Comparison of ENCODE assay signal across 8 cellular contexts in genomic region chr17:75394332-75394918, GRCh38. TPM values are rescaled to one million over a fixed set of nuclear protein-coding genes. Genes with fewer than 3 reads are reported as not detected.
DNase-seq lines count a peak whose midpoint lies in the region; ATAC-seq and TF ChIP-seq lines count a peak whose summit lies in the region.

No MANE protein-coding gene starts in this region.

- 7% methylated on average over 9 of the region's 9 CpGs for WGBS in SK-N-SH (ENCODE audit: low lambda C conversion rate)

- CTCF ChIA-PET in SK-N-SH (lab: Yijun Ruan, JAX) = interaction anchor here (0.8 to 6.7 kb wide), 15 partner anchors 10 to 194 kb away, joined by 3 to 54 read pairs (median 6); partner anchors contain the start of genes GGA3, GRB2, MIF4GD and MRPS7

- no peak for TF ChIP-seq CTCF in GM23338 (conservative IDR thresholded peaks at IDR 0.05; ENCODE audit: low read depth in 2 of 2)
- no peak for TF ChIP-seq CTCF in SK-N-SH (IDR thresholded peaks at IDR 0.05)
- TF ChIP-seq CTCF in fibroblast of villous mesenchyme (IDR thresholded peaks at IDR 0.05; ENCODE audit: insufficient read depth, low read depth, low read length) = no peak

- H3K9ac ChIP-seq in SK-N-SH = peak overlapping the region; percentile 75
- peak overlapping the region; percentile 75 to 95 (median 90) for H3K9ac ChIP-seq in skeletal muscle tissue (ENCODE audit: low read depth in 1 of 3, low read length in 3 of 3)

- peak overlapping the region; percentile 95 for H3K27ac Mint-ChIP-seq in GM23338

- H3F3A ChIP-seq in GM23338 (replicated peaks; ENCODE audit: low read depth) (peaks cover 9% of the 10 kb centered on the region), SK-N-SH (replicated peaks; ENCODE audit: insufficient read depth) (peaks cover 35% of the 10 kb centered on the region)

- H2AFZ ChIP-seq in ACC112 (ENCODE audit: low read length, unreplicated experiment) = peak overlapping the region; percentile 48
- H2AFZ ChIP-seq in GM23338 = no peak overlapping the region
- H2AFZ ChIP-seq in SK-N-SH (ENCODE audit: low read depth) = peak overlapping the region; percentile 71

- H3K79me2 ChIP-seq in ACC112 (ENCODE audit: control insufficient read depth, insufficient read depth, low read length, unreplicated experiment) (peaks cover 90% of the 10 kb centered on the region), GM23338 (replicated peaks; ENCODE audit: insufficient read depth) (peaks cover 94% of the 10 kb centered on the region), SK-N-SH (ENCODE audit: insufficient read depth) (peaks cover 97% of the 10 kb centered on the region)

- peaks cover 35% of the 10 kb centered on the region for H3K4me1 Mint-ChIP-seq in GM23338

- no peaks in the 10 kb centered on the region for H3K9me3 Mint-ChIP-seq in GM23338

- ATAC-seq in GM23338 (peak; percentile 21), GM21360 (IDR thresholded peaks at IDR 0.05; ENCODE audit: unreplicated experiment) (no peak), GM21786 (IDR thresholded peaks at IDR 0.05; ENCODE audit: unreplicated experiment) (no peak)

- H3K4me3 Mint-ChIP-seq in GM23338 = peak overlapping the region; percentile 97

- H3K36me3 Mint-ChIP-seq in GM23338 (ENCODE audit: low read depth) = peaks cover 14% of the 10 kb centered on the region; the same call in 2 of the 3 replicates

- peaks cover 38% of the 10 kb centered on the region for H3K4me1 ChIP-seq in ACC112 (ENCODE audit: control insufficient read depth, insufficient read depth, low read length, unreplicated experiment)
- peaks cover 23% of the 10 kb centered on the region for H3K4me1 ChIP-seq in GM23338 (ENCODE audit: insufficient read depth)
- H3K4me1 ChIP-seq in SK-N-SH (ENCODE audit: control insufficient read depth in 1 of 2, insufficient read depth in 2 of 2, low read depth in 1 of 2, low read length in 1 of 2) = peaks cover 12 to 21% of the 10 kb centered on the region in 2 experiments
- peaks cover 28 to 45% (median 30%) of the 10 kb centered on the region in 3 donors for H3K4me1 ChIP-seq in skeletal muscle tissue (ENCODE audit: control insufficient read depth in 3 of 3, insufficient read depth in 3 of 3, low read length in 3 of 3)

- TF ChIP-seq RAD21 in SK-N-SH (IDR thresholded peaks at IDR 0.05; ENCODE audit: low read length) = no peak

- H3K27ac ChIP-seq in ACC112 (ENCODE audit: low read depth, low read length) = peak overlapping the region; percentile 18; the same call in 1 of the 2 replicates
- H3K27ac ChIP-seq in GM23338 (ENCODE audit: low read depth) = peak overlapping the region; percentile 98
- H3K27ac ChIP-seq in SK-N-SH (ENCODE audit: low read depth in 2 of 2, low read length in 1 of 2) = peak overlapping the region; percentile 71 to 94
- H3K27ac ChIP-seq in skeletal muscle tissue (ENCODE audit: low read depth, low read length) = peak overlapping the region; percentile 60

- H3K4me2 ChIP-seq in GM23338 (peak overlapping the region; percentile 97), SK-N-SH (peak overlapping the region; percentile 96)

- H3K27me3 ChIP-seq in ACC112 (ENCODE audit: insufficient read depth, low read length) (no peaks in the 10 kb centered on the region), GM23338 (ENCODE audit: insufficient read depth) (no peaks in the 10 kb centered on the region), SK-N-SH (ENCODE audit: insufficient read depth) (no peaks in the 10 kb centered on the region), skeletal muscle tissue (ENCODE audit: control insufficient read depth in 3 of 3, insufficient read depth in 3 of 3, low read length in 3 of 3) (no peaks in the 10 kb centered on the region)

- H4K20me1 ChIP-seq in GM23338 (replicated peaks; ENCODE audit: insufficient read depth) (peaks cover 19% of the 10 kb centered on the region; the same call in 1 of the 2 replicates), SK-N-SH (ENCODE audit: insufficient read depth) (peaks cover 28% of the 10 kb centered on the region)

- peaks cover 3% of the 10 kb centered on the region for H3K27me3 Mint-ChIP-seq in GM23338 (ENCODE audit: insufficient read depth, low read depth, poor library complexity)

- H3K36me3 ChIP-seq in ACC112 (ENCODE audit: insufficient read depth, low read length) (peaks cover 6% of the 10 kb centered on the region; the same call in 1 of the 2 replicates), GM23338 (ENCODE audit: insufficient read depth) (no peaks in the 10 kb centered on the region), SK-N-SH (replicated peaks in 1 of 2; ENCODE audit: control insufficient read depth in 1 of 2, insufficient read depth in 2 of 2, low read length in 1 of 2) (peaks cover 6 to 11% of the 10 kb centered on the region in 2 experiments), skeletal muscle tissue (ENCODE audit: control insufficient read depth in 3 of 3, insufficient read depth in 3 of 3, low read length in 3 of 3) (no peaks in the 10 kb centered on the region)

- H3K9me3 ChIP-seq in SK-N-SH (no peaks in the 10 kb centered on the region), skeletal muscle tissue (ENCODE audit: control insufficient read depth in 3 of 3, low read length in 3 of 3) (no peaks in the 10 kb centered on the region)

- TF ChIP-seq EP300 in SK-N-SH (IDR thresholded peaks at IDR 0.05; ENCODE audit: borderline replicate concordance in 1 of 2, low read depth in 1 of 2, low read length in 1 of 2) = no peak

- H3K4me3 ChIP-seq in ACC112 (ENCODE audit: low read depth, low read length) = peak overlapping the region; percentile 90
- H3K4me3 ChIP-seq in GM23338 = peak overlapping the region; percentile 99
- H3K4me3 ChIP-seq in SK-N-SH (ENCODE audit: low read depth in 2 of 2, low read length in 1 of 2) = peak overlapping the region; percentile 80 to 99
- peak overlapping the region; percentile 85 for H3K4me3 ChIP-seq in fibroblast of villous mesenchyme (ENCODE audit: low read depth, low read length)
- peak overlapping the region; percentile 88 to 98 (median 94) for H3K4me3 ChIP-seq in skeletal muscle tissue (ENCODE audit: low read length in 3 of 3)

- POLR2A ChIA-PET in SK-N-SH (lab: Yijun Ruan, JAX) = interaction anchor here (0.7 to 2.8 kb wide), 15 partner anchors 11 to 422 kb away, joined by 3 to 20 read pairs (median 5); partner anchors contain the start of genes GGA3, GRB2, MIF4GD and MRPS7

- H3K9me2 ChIP-seq in GM23338 (ENCODE audit: insufficient read depth) (no peaks in the 10 kb centered on the region), SK-N-SH (no peaks in the 10 kb centered on the region)

- DNase-seq in GM23338 (ENCODE audit: low spot score) (no peak), SK-N-SH (peak; percentile 46), fibroblast of villous mesenchyme (ENCODE audit: low read depth) (no peak), midbrain (lab: John Stamatoyannopoulos, UW) (no peak)

TF ChIP-seq in GM23338, 12 proteins besides CTCF, POLR2A, EP300 and RAD21 (continues in another document):
- TF ChIP-seq POLR2AphosphoS5 (IDR thresholded peaks at IDR 0.05; ENCODE audit: low read depth) (no peak), CREB1 (CRISPR knock-in tag; IDR thresholded peaks at IDR 0.05; ENCODE audit: low read depth) (no peak), EZH2 (IDR thresholded peaks at IDR 0.05; ENCODE audit: low read depth, unreplicated experiment) (no peak), ZNF114 (CRISPR knock-in tag; IDR thresholded peaks at IDR 0.05) (no peak)

TF ChIP-seq in SK-N-SH, 30 proteins besides CTCF, POLR2A, EP300 and RAD21:
- no peak for TF ChIP-seq PBX3 (IDR thresholded peaks at IDR 0.05)
- TF ChIP-seq, protein P1, sequence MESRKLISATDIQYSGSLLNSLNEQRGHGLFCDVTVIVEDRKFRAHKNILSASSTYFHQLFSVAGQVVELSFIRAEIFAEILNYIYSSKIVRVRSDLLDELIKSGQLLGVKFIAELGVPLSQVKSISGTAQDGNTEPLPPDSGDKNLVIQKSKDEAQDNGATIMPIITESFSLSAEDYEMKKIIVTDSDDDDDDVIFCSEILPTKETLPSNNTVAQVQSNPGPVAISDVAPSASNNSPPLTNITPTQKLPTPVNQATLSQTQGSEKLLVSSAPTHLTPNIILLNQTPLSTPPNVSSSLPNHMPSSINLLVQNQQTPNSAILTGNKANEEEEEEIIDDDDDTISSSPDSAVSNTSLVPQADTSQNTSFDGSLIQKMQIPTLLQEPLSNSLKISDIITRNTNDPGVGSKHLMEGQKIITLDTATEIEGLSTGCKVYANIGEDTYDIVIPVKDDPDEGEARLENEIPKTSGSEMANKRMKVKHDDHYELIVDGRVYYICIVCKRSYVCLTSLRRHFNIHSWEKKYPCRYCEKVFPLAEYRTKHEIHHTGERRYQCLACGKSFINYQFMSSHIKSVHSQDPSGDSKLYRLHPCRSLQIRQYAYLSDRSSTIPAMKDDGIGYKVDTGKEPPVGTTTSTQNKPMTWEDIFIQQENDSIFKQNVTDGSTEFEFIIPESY (IDR thresholded peaks at IDR 0.05; ENCODE audit: borderline replicate concordance, low read depth) = no peak
- no peak for TF ChIP-seq RXRA (IDR thresholded peaks at IDR 0.05; ENCODE audit: borderline replicate concordance, low read depth)
- no peak for TF ChIP-seq POLR2AphosphoS5 (IDR thresholded peaks at IDR 0.05; ENCODE audit: low read depth, low read length)
- TF ChIP-seq YY1 (IDR thresholded peaks at IDR 0.05; ENCODE audit: low read depth) = 0 out of 2 replicates have a peak, but pooled peaks have one; percentile 27

RNA-seq across cellular contexts. Expression of gene GRB2, which starts 11.1 kb away (rescaled TPM):
- 112 and 121 TPM in 2 replicates for total RNA-seq in GM23338 (2014; rRNA removed; shearing (Covaris generic))
- polyA plus RNA-seq in GM23338 (2016; fragmentation: Nextera tagmentation; extraction: Ambion mirVana) = 89.0 and 99.9 TPM in 2 replicates
- 81.6 and 89.6 TPM in 2 replicates for polyA plus RNA-seq in SK-N-SH (2012; rRNA removed)
- polyA plus RNA-seq in SK-N-SH (2012; cell fraction: cytosol; rRNA removed) = 79.2 and 104 TPM in 2 replicates
- 83.6 and 109 TPM in 2 replicates for polyA plus RNA-seq in SK-N-SH (2012; cell fraction: nucleus; rRNA removed)
- 78.0 and 98.0 TPM in 2 replicates for total RNA-seq in fibroblast of villous mesenchyme
- 74.6 TPM for total RNA-seq in skeletal muscle tissue

Comparison
In these comparisons a context has a peak if more than half of its experiments do, and no peak if none do; other contexts are left out.
1. H3K27ac ChIP-seq: peak in every context shown above with its lines; median percentile 98 in GM23338; 82 in SK-N-SH; 60 in skeletal muscle tissue; 18 in ACC112.